15 cellular contexts compared by ENCODE assay signal in the genomic region with DNA sequence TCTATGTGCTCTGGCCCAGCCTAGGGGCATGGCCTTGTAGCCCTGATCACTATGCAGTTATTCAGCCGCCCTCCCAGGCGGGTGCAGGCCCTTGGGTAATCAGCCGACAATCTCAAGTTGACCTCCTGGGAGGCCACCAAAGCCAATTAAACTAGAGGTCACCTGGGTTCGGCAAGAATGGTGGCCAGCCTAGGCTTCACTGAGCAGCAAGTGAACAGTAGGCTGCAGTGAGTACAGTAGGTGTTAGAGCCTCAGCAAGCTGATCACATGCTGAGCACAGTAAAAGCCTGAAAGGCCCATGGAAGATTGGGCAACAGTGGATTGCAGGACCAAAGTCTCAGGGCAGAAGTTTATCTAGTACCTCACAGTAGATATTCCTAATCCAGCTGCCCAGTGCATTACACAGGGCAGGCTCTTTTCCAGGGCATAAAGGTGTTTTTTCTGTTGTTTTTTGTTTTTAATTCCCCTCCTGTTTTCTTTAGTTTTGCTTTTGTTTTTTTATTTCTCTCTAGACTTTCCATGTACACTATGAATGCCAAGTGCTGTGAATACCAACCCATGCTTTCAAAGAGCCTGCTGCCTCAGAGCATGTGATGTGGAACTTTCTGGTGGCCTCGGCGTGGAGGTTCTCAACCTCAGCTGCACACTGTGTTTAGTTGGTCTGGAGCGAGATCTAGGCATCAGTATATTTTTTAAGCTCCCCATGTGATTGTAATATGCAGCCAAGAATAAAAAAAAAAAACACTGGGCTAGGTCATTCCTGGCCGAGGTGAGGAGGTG. TPM values are rescaled to one million over a fixed set of nuclear protein-coding genes. Genes with fewer than 3 reads are reported as not detected.
DNase-seq lines count a peak whose midpoint lies in the region; ATAC-seq, FAIRE-seq and TF ChIP-seq lines count a peak whose summit lies in the region.
"Had no signal": no experiment of that assay in that cellular context is flagged by ENCODE, and none has a peak within 500 bp of the region (broad histone marks: within the 10 kb centered on the region; RNA-seq: fewer than 3 reads in every experiment).

No MANE protein-coding gene starts in this region.

- in situ Hi-C loops in HepG2 (cut with HindIII; ENCODE audit: extremely low pct_ligation_motif_present, low pct_unique_long_range_greater_than_20kb), result no loop called here

- H2AFZ ChIP-seq in PC-9 (0 out of 2 replicates have a peak overlapping the region, but pooled peaks have one; percentile 50), HepG2 (ENCODE audit: low read length) (no peak overlapping the region)

- H3K27ac ChIP-seq in PC-9 (no peak overlapping the region), HepG2 (ENCODE audit: extremely low read length, insufficient read depth, low read length) (peak overlapping the region; percentile 64)
- H3K27ac ChIP-seq: colonic mucosa, upper lobe of left lung had no signal

- H4K20me1 ChIP-seq in PC-9 (ENCODE audit: insufficient read depth), result no peaks in the 10 kb centered on the region
- H4K20me1 ChIP-seq in HepG2 (ENCODE audit: insufficient read depth, low read length), result no peaks in the 10 kb centered on the region

- peak overlapping the region; percentile 25 for H3K27ac Mint-ChIP-seq in Calu3 (ENCODE audit: unreplicated experiment)
- peak overlapping the region; percentile 7 for H3K27ac Mint-ChIP-seq in endothelial cell (ENCODE audit: unreplicated experiment)
- H3K27ac Mint-ChIP-seq: memory B cell; stimulated activated memory B cell treated with anti-CD40 and anti-IgM and Interleukin-4, amounts not matched to agents 10 μg/mL and 1 μg/mL and 100 μg/mL, for 72 hours had no signal

- H3K4me1 Mint-ChIP-seq in Calu3 (ENCODE audit: low read depth, unreplicated experiment) (peaks cover 35% of the 10 kb centered on the region), endothelial cell (ENCODE audit: unreplicated experiment) (peaks cover 19% of the 10 kb centered on the region)
- H3K4me1 Mint-ChIP-seq: memory B cell; stimulated activated memory B cell treated with anti-CD40 and anti-IgM and Interleukin-4, amounts not matched to agents 10 μg/mL and 1 μg/mL and 100 μg/mL, for 72 hours had no signal

- intact Hi-C loops in Calu3 (cut with micrococcal nuclease; ENCODE audit: unreplicated experiment), result no loop called here
- intact Hi-C loops in PC-9 (cut with micrococcal nuclease; ENCODE audit: unreplicated experiment), result no loop called here
- intact Hi-C loops in HepG2 (cut with micrococcal nuclease; ENCODE audit: unreplicated experiment), result loop anchor here (2.0 kb wide), 2 partner anchors 26 to 56 kb away; partner anchors contain the start of gene ATL2

- peak; percentile 80 to 92; a peak in 3 of 4 replicates for TF ChIP-seq EP300 in HepG2 (IDR thresholded peaks at IDR 0.05; ENCODE audit: low read depth in 2 of 2, low read length in 2 of 2)
- TF ChIP-seq EP300 in HepG2 (CRISPR knock-in tag; IDR thresholded peaks at IDR 0.05; ENCODE audit: borderline replicate concordance), result peak; percentile 78

- H3K9me3 Mint-ChIP-seq in Calu3 (ENCODE audit: low read depth, unreplicated experiment) (peaks cover 5% of the 10 kb centered on the region), endothelial cell (ENCODE audit: unreplicated experiment) (no peaks in the 10 kb centered on the region)
- H3K9me3 Mint-ChIP-seq: memory B cell; stimulated activated memory B cell treated with anti-CD40 and anti-IgM and Interleukin-4, amounts not matched to agents 10 μg/mL and 1 μg/mL and 100 μg/mL, for 72 hours had no signal

- no peaks in the 10 kb centered on the region for H3K27me3 Mint-ChIP-seq in Calu3 (ENCODE audit: unreplicated experiment)
- peaks cover 9% of the 10 kb centered on the region for H3K27me3 Mint-ChIP-seq in endothelial cell (ENCODE audit: unreplicated experiment)

- H3K36me3 Mint-ChIP-seq in Calu3 (ENCODE audit: insufficient read depth, unreplicated experiment), result peaks cover 12% of the 10 kb centered on the region
- H3K36me3 Mint-ChIP-seq in endothelial cell (ENCODE audit: low read depth, unreplicated experiment), result no peaks in the 10 kb centered on the region
- H3K36me3 Mint-ChIP-seq: memory B cell; stimulated activated memory B cell treated with anti-CD40 and anti-IgM and Interleukin-4, amounts not matched to agents 10 μg/mL and 1 μg/mL and 100 μg/mL, for 72 hours had no signal

- no peaks in the 10 kb centered on the region for H3K9me3 ChIP-seq in PC-9 (ENCODE audit: insufficient read depth, low read depth)
- no peaks in the 10 kb centered on the region; the same call in 1 of the 2 replicates for H3K9me3 ChIP-seq in HepG2 (ENCODE audit: low read length)
- H3K9me3 ChIP-seq: colonic mucosa, SK-N-SH, upper lobe of left lung had no signal

- TF ChIP-seq RAD21 in HepG2 (CRISPR knock-in tag; IDR thresholded peaks at IDR 0.05), result peak; percentile 60

- POLR2A ChIA-PET in PC-9 (lab: Charles Lee; ENCODE audit: unreplicated experiment) (no interaction called here), HepG2 (lab: Yijun Ruan, JAX) (interaction anchor here (0.9 to 1.5 kb wide), 3 partner anchors 11 to 64 kb away, joined by 3 to 7 read pairs (median 3); no protein-coding TSS in a partner anchor)

- peak; percentile 94 for ATAC-seq in HepG2
- ATAC-seq: stimulated activated memory B cell treated with anti-CD40 and anti-IgM and Interleukin-4, amounts not matched to agents 10 μg/mL and 1 μg/mL and 100 μg/mL, for 72 hours had no signal

- H3K4me1 ChIP-seq in PC-9 (replicated peaks; ENCODE audit: insufficient read depth) (peaks cover 46% of the 10 kb centered on the region), HepG2 (ENCODE audit: insufficient read depth, low read length) (peaks cover 68% of the 10 kb centered on the region)
- H3K4me1 ChIP-seq: colonic mucosa, upper lobe of left lung had no signal

- H3K4me2 ChIP-seq in PC-9 (peak overlapping the region; percentile 33), HepG2 (ENCODE audit: low read depth, low read length) (peak overlapping the region; percentile 50)
- H3K4me2 ChIP-seq: SK-N-SH had no signal

- peaks cover 27% of the 10 kb centered on the region; the same call in 1 of the 2 replicates for H3F3A ChIP-seq in PC-9 (ENCODE audit: insufficient read depth, low read depth)

- 25% methylated on average over 8 of the region's 8 CpGs for WGBS in HepG2 (ENCODE audit: low lambda C conversion rate)

- TF ChIP-seq CTCF in Calu3 (IDR thresholded peaks at IDR 0.05; ENCODE audit: unreplicated experiment), result no peak
- no peak for TF ChIP-seq CTCF in PC-9 (conservative IDR thresholded peaks at IDR 0.05)
- TF ChIP-seq CTCF in endothelial cell (IDR thresholded peaks at IDR 0.05; ENCODE audit: unreplicated experiment), result no peak
- peak; percentile 21; the same call in 1 of the 2 replicates for TF ChIP-seq CTCF in HepG2 (CRISPR knock-in tag; IDR thresholded peaks at IDR 0.05)

- H3K9me2 ChIP-seq in PC-9 (ENCODE audit: insufficient read depth), result no peaks in the 10 kb centered on the region
- H3K9me2 ChIP-seq: SK-N-SH had no signal

- CTCF ChIA-PET in Calu3 (lab: Charles Lee) (interaction anchor here (1.5 kb wide), 1 partner anchor 10 kb away, joined by 4 read pairs; no protein-coding TSS in a partner anchor), PC-9 (lab: Charles Lee) (no interaction called here), HepG2 (lab: Yijun Ruan, JAX; ENCODE audit: low intra/inter-chr PET ratio, low total read pairs) (no interaction called here)

- H3K36me3 ChIP-seq in PC-9 (ENCODE audit: low read depth), result no peaks in the 10 kb centered on the region
- no peaks in the 10 kb centered on the region for H3K36me3 ChIP-seq in HepG2 (replicated peaks in 1 of 2; ENCODE audit: control insufficient read depth in 1 of 2, insufficient read depth in 2 of 2, low read length in 2 of 2)
- H3K36me3 ChIP-seq: colonic mucosa, upper lobe of left lung had no signal

- peak; percentile 95 for FAIRE-seq in HepG2 (lab: Jason Lieb, UNC)

- H3K27me3 ChIP-seq in PC-9 (ENCODE audit: insufficient read depth, low read depth) (no peaks in the 10 kb centered on the region), HepG2 (ENCODE audit: control insufficient read depth in 1 of 2, insufficient read depth in 2 of 2, low read length in 2 of 2) (no peaks in the 10 kb centered on the region; a peak in 1 of 5 replicates)
- H3K27me3 ChIP-seq: colonic mucosa, upper lobe of left lung had no signal

- BruUV-seq in Calu3 (replicated peaks; lab: Mats Ljungman, UMichigan), result no TSS peak
- no TSS peak for BruUV-seq in PC-9 (replicated peaks; lab: Mats Ljungman, UMichigan)
- BruUV-seq in HepG2 (replicated peaks; lab: Mats Ljungman, UMichigan), result no TSS peak

- no peak for TF ChIP-seq POLR2A in HepG2 (IDR thresholded peaks at IDR 0.05; ENCODE audit: insufficient read depth in 1 of 2, low read depth in 2 of 2, low read length in 2 of 2)

- no peak overlapping the region for H3K4me3 ChIP-seq in PC-9
- peak overlapping the region in 1 of 3 experiments; percentile 1; a peak in 1 of 6 replicates for H3K4me3 ChIP-seq in HepG2 (replicated peaks in 1 of 3; ENCODE audit: insufficient read depth in 1 of 3, low read depth in 2 of 3, low read length in 3 of 3)
- H3K4me3 ChIP-seq: colonic mucosa, upper lobe of left lung had no signal

- DNase-seq in Calu3, result no peak
- DNase-seq in PC-9, result peak in 1 of 2 experiments; percentile 59
- no peak for DNase-seq in endothelial cell (ENCODE audit: low spot score)
- DNase-seq in HepG2 (ENCODE audit: low spot score), result peak; percentile 92
- DNase-seq in COLO668 (lab: John Stamatoyannopoulos, UW; ENCODE audit: unreplicated experiment), result no peak
- DNase-seq in C1 segment of cervical spinal cord (lab: John Stamatoyannopoulos, UW), result no peak
- DNase-seq in activated CD4-positive, alpha-beta T cell treated with anti-CD3 and anti-CD28 coated beads for 48 hours, result no peak
- DNase-seq in NCI-H774 (lab: John Stamatoyannopoulos, UW), result no peak
- DNase-seq: anterior cingulate cortex, colonic mucosa, hypothalamus, SK-N-SH, upper lobe of left lung had no signal

- H3K4me3 Mint-ChIP-seq in Calu3 (ENCODE audit: low read depth, unreplicated experiment) (no peak overlapping the region), endothelial cell (ENCODE audit: unreplicated experiment) (no peak overlapping the region)
- H3K4me3 Mint-ChIP-seq: memory B cell; stimulated activated memory B cell treated with anti-CD40 and anti-IgM and Interleukin-4, amounts not matched to agents 10 μg/mL and 1 μg/mL and 100 μg/mL, for 72 hours had no signal

- H3K9ac ChIP-seq in HepG2 (ENCODE audit: insufficient read depth, low read depth, low read length), result 0 out of 2 replicates have a peak overlapping the region, but pooled peaks have one; percentile 7
- H3K9ac ChIP-seq: SK-N-SH had no signal

- H3K79me2 ChIP-seq in PC-9 (ENCODE audit: low read depth), result no peaks in the 10 kb centered on the region
- no peaks in the 10 kb centered on the region for H3K79me2 ChIP-seq in HepG2 (ENCODE audit: insufficient read depth, low read length)

RNA-seq across cellular contexts. Expression of gene ATL2, which starts 55.9 kb away (rescaled TPM):
- total RNA-seq in Calu3 (2022) (118 and 129 TPM in 2 replicates), PC-9 (2021) (66.4 and 75.3 TPM in 2 replicates), endothelial cell (ENCODE audit: unreplicated experiment) (38.0 TPM), HepG2 (2016; rRNA removed; fragmentation: Illumina TruSeq; extraction: Trizol) (110 and 119 TPM in 2 replicates)
- 27.7 and 31.0 TPM in 2 replicates for total RNA-seq in HepG2 (2016; cell fraction: cytosol; rRNA removed; fragmentation: Illumina TruSeq; extraction: Trizol; ENCODE audit: low read depth)
- total RNA-seq in HepG2 (2016; cell fraction: insoluble cytoplasmic fraction; rRNA removed; fragmentation: Illumina TruSeq; extraction: Trizol), result 103 and 118 TPM in 2 replicates
- 27.3 and 34.4 TPM in 2 replicates for total RNA-seq in HepG2 (2016; cell fraction: membrane; rRNA removed; fragmentation: Illumina TruSeq; extraction: Trizol)
- total RNA-seq in HepG2 (2016; cell fraction: nucleus; rRNA removed; fragmentation: Illumina TruSeq; extraction: Trizol), result 180 and 190 TPM in 2 replicates
- polyA plus RNA-seq in HepG2 (2011; rRNA removed), result 38.7 and 56.5 TPM in 2 replicates
- 38.9 and 55.1 TPM in 2 replicates for polyA plus RNA-seq in HepG2 (2011; cell fraction: cytosol; rRNA removed)
- 187 and 191 TPM in 2 replicates for polyA plus RNA-seq in HepG2 (2011; cell fraction: nucleus; rRNA removed)
- polyA plus RNA-seq in HepG2 (2012), result 70.4 and 80.6 TPM in 2 replicates
- polyA plus RNA-seq in HepG2 (2016; cell fraction: cytosol; fragmentation: Illumina TruSeq; extraction: Trizol; ENCODE audit: low read depth), result 4.2 and 4.6 TPM in 2 replicates
- 56.7 and 61.4 TPM in 2 replicates for polyA plus RNA-seq in HepG2 (2016; cell fraction: insoluble cytoplasmic fraction; fragmentation: Illumina TruSeq; extraction: Trizol; ENCODE audit: low read depth)
- polyA plus RNA-seq in HepG2 (2016; cell fraction: membrane; fragmentation: Illumina TruSeq; extraction: Trizol; ENCODE audit: low read depth), result 9.8 and 13.3 TPM in 2 replicates
- 166 and 178 TPM in 2 replicates for polyA plus RNA-seq in HepG2 (2016; cell fraction: nucleus; fragmentation: Illumina TruSeq; extraction: Trizol; ENCODE audit: insufficient read depth, low read depth)
- 27.4 and 51.2 TPM in 2 replicates for polyA minus RNA-seq in HepG2 (2011; rRNA and poly(A)+ RNA removed; ENCODE audit: low replicate concordance)
- 39.4 and 47.8 TPM in 2 replicates for polyA minus RNA-seq in HepG2 (2011; cell fraction: cytosol; rRNA and poly(A)+ RNA removed)
- polyA minus RNA-seq in HepG2 (2011; cell fraction: nucleus; rRNA and poly(A)+ RNA removed), result 212 and 269 TPM in 2 replicates
